ENCODE assay signal across 33 cellular contexts in genomic region chr15:70315431-70315830, GRCh38.
"Had no signal": no experiment of that assay in that cellular context is flagged by ENCODE, and none has a peak within 500 bp of the region (broad histone marks: within the 10 kb centered on the region; RNA-seq: fewer than 3 reads in every experiment).

No MANE protein-coding gene starts in this region.

- H3K9me3 Mint-ChIP-seq: activated B cell treated with CpG ODN at 0.5 μM for 24 hours; activated CD4-positive, alpha-beta memory T cell treated with anti-CD3 and anti-CD28 coated beads for 36 hours; activated CD4-positive, alpha-beta T cell treated with anti-CD3 and anti-CD28 coated beads, Interleukin-2, amount 10 ng/mL, durations not matched to agents 24 days and 14 days; activated CD8-positive, alpha-beta T cell treated with anti-CD3 and anti-CD28 coated beads for 36 hours; activated naive CD4-positive, alpha-beta T cell treated with anti-CD3 and anti-CD28 coated beads for 36 hours; activated naive CD4-positive, alpha-beta T cell treated with anti-CD3 and anti-CD28 coated beads, Interleukin-2, amount 50 U/mL, for 72 hours; activated naive CD8-positive, alpha-beta T cell treated with anti-CD3 and anti-CD28 coated beads for 36 hours; activated T-cell treated with anti-CD3 and anti-CD28 coated beads, Interleukin-2, amount 50 U/mL, for 4 hours; activated T-cell treated with anti-CD3 and anti-CD28 coated beads, Interleukin-2, amount 50 U/mL, for 72 hours; activated T-helper 1 cell treated with anti-CD3 and anti-CD28 coated beads, Interleukin-12 subunit alpha, Interleukin-12 subunit beta, Interleukin-2, Interleukin-4 antibody, amounts not matched to agents 30 ng/mL and 10 ng/mL and 1 ng/mL, durations not matched to agents 14 hours and 24 hours and 36 hours; activated T-helper 17 cell treated with anti-CD3 and anti-CD28 coated beads, Interleukin-2, amount 50 U/mL, for 72 hours; T-helper 1 cell treated with Interleukin-12 subunit alpha and Interleukin-12 subunit beta and Interleukin-4 antibody, amounts not matched to agents 30 μg/mL and 1 μg/mL, for 36 hours; T-helper 2 cell treated with Interferon-gamma antibody and Interleukin-4, amounts not matched to agents 5 μg/mL and 100 μg/mL, for 36 hours had no signal

- H3K36me3 ChIP-seq: ascending aorta, breast epithelium had no signal

- H3K4me3 Mint-ChIP-seq: activated B cell treated with CpG ODN at 0.5 μM for 24 hours; activated CD4-positive, alpha-beta memory T cell treated with anti-CD3 and anti-CD28 coated beads for 36 hours; activated CD4-positive, alpha-beta T cell treated with anti-CD3 and anti-CD28 coated beads, Interleukin-2, amount 10 ng/mL, durations not matched to agents 24 days and 14 days; activated CD8-positive, alpha-beta T cell treated with anti-CD3 and anti-CD28 coated beads for 36 hours; activated naive CD4-positive, alpha-beta T cell treated with anti-CD3 and anti-CD28 coated beads for 36 hours; activated naive CD8-positive, alpha-beta T cell treated with anti-CD3 and anti-CD28 coated beads for 36 hours; activated T-cell treated with anti-CD3 and anti-CD28 coated beads, Interleukin-2, amount 50 U/mL, for 4 hours; activated T-cell treated with anti-CD3 and anti-CD28 coated beads, Interleukin-2, amount 50 U/mL, for 72 hours; activated T-helper 1 cell treated with anti-CD3 and anti-CD28 coated beads, Interleukin-12 subunit alpha, Interleukin-12 subunit beta, Interleukin-2, Interleukin-4 antibody, amounts not matched to agents 30 ng/mL and 10 ng/mL and 1 ng/mL, durations not matched to agents 14 hours and 24 hours and 36 hours; activated T-helper 17 cell treated with anti-CD3 and anti-CD28 coated beads, Interleukin-2, amount 50 U/mL, for 72 hours; brain; T-helper 1 cell treated with Interleukin-12 subunit alpha and Interleukin-12 subunit beta and Interleukin-4 antibody, amounts not matched to agents 30 μg/mL and 1 μg/mL, for 36 hours; T-helper 2 cell treated with Interferon-gamma antibody and Interleukin-4, amounts not matched to agents 5 μg/mL and 100 μg/mL, for 36 hours had no signal

- H3K27me3 ChIP-seq: ascending aorta, breast epithelium had no signal

- H3K27me3 Mint-ChIP-seq: activated B cell treated with CpG ODN at 0.5 μM for 24 hours; activated CD4-positive, alpha-beta memory T cell treated with anti-CD3 and anti-CD28 coated beads for 36 hours; activated CD8-positive, alpha-beta T cell treated with anti-CD3 and anti-CD28 coated beads for 36 hours; activated T-helper 17 cell treated with anti-CD3 and anti-CD28 coated beads, Interleukin-2, amount 50 U/mL, for 72 hours had no signal

- H3K4me3 ChIP-seq: ascending aorta, breast epithelium had no signal

- H3K4me1 Mint-ChIP-seq: activated CD4-positive, alpha-beta T cell treated with anti-CD3 and anti-CD28 coated beads, Interleukin-2, amount 10 ng/mL, durations not matched to agents 24 days and 14 days; activated naive CD8-positive, alpha-beta T cell treated with anti-CD3 and anti-CD28 coated beads for 36 hours; activated T-helper 17 cell treated with anti-CD3 and anti-CD28 coated beads, Interleukin-2, amount 50 U/mL, for 72 hours had no signal

- H3K4me1 ChIP-seq: ascending aorta, breast epithelium had no signal

- H3K9me3 ChIP-seq: ascending aorta, breast epithelium had no signal

- H3K27ac ChIP-seq: ascending aorta, breast epithelium, VCaP had no signal

- H3K36me3 Mint-ChIP-seq: activated CD4-positive, alpha-beta memory T cell treated with anti-CD3 and anti-CD28 coated beads for 36 hours; activated naive CD4-positive, alpha-beta T cell treated with anti-CD3 and anti-CD28 coated beads, Interleukin-2, amount 50 U/mL, for 72 hours; activated naive CD8-positive, alpha-beta T cell treated with anti-CD3 and anti-CD28 coated beads for 36 hours; brain had no signal

- H3K27ac Mint-ChIP-seq: activated CD4-positive, alpha-beta memory T cell treated with anti-CD3 and anti-CD28 coated beads for 36 hours; activated CD4-positive, alpha-beta T cell treated with anti-CD3 and anti-CD28 coated beads, Interleukin-2, amount 10 ng/mL, durations not matched to agents 24 days and 14 days; activated CD8-positive, alpha-beta T cell treated with anti-CD3 and anti-CD28 coated beads for 36 hours; activated naive CD4-positive, alpha-beta T cell treated with anti-CD3 and anti-CD28 coated beads for 36 hours; activated naive CD4-positive, alpha-beta T cell treated with anti-CD3 and anti-CD28 coated beads, Interleukin-2, amount 50 U/mL, for 72 hours; activated naive CD8-positive, alpha-beta T cell treated with anti-CD3 and anti-CD28 coated beads for 36 hours; activated T-cell treated with anti-CD3 and anti-CD28 coated beads, Interleukin-2, amount 50 U/mL, for 72 hours; activated T-helper 1 cell treated with anti-CD3 and anti-CD28 coated beads, Interleukin-12 subunit alpha, Interleukin-12 subunit beta, Interleukin-2, Interleukin-4 antibody, amounts not matched to agents 30 ng/mL and 10 ng/mL and 1 ng/mL, durations not matched to agents 14 hours and 24 hours and 36 hours; activated T-helper 17 cell treated with anti-CD3 and anti-CD28 coated beads, Interleukin-2, amount 50 U/mL, for 72 hours; brain; T-helper 1 cell treated with Interleukin-12 subunit alpha and Interleukin-12 subunit beta and Interleukin-4 antibody, amounts not matched to agents 30 μg/mL and 1 μg/mL, for 36 hours; T-helper 2 cell treated with Interferon-gamma antibody and Interleukin-4, amounts not matched to agents 5 μg/mL and 100 μg/mL, for 36 hours had no signal

- DNase-seq: activated B cell treated with CpG ODN at 0.5 μM for 24 hours; activated CD4-positive, alpha-beta memory T cell treated with anti-CD3 and anti-CD28 coated beads for 36 hours; activated CD4-positive, alpha-beta T cell treated with anti-CD3 and anti-CD28 coated beads for 4 hours; activated CD4-positive, alpha-beta T cell treated with anti-CD3 and anti-CD28 coated beads, Interleukin-2, amount 10 ng/mL, durations not matched to agents 24 days and 14 days; activated CD4-positive, alpha-beta T cell treated with anti-CD3 and anti-CD28 coated beads, Interleukin-2, amount 50 U/mL, for 1 hour; activated CD4-positive, alpha-beta T cell treated with anti-CD3 and anti-CD28 coated beads, Interleukin-2, amount 50 U/mL, for 4 hours; activated CD4-positive, CD25-positive, alpha-beta regulatory T cell treated with anti-CD3 and anti-CD28 coated beads, Interleukin-2, amount 50 U/mL, for 72 hours; activated CD8-positive, alpha-beta memory T cell treated with anti-CD3 and anti-CD28 coated beads, Interleukin-2, amount 50 U/mL, for 4 hours; activated CD8-positive, alpha-beta T cell treated with anti-CD3 and anti-CD28 coated beads for 36 hours; activated effector memory CD4-positive, alpha-beta T cell treated with anti-CD3 and anti-CD28 coated beads, Interleukin-2, amount 50 U/mL, for 16 hours; activated gamma-delta T cell treated with Interleukin-2 at 50 U/mL for 16 hours; activated naive CD4-positive, alpha-beta T cell; activated naive CD4-positive, alpha-beta T cell treated with anti-CD3 and anti-CD28 coated beads for 36 hours; activated naive CD4-positive, alpha-beta T cell treated with anti-CD3 and anti-CD28 coated beads, Interleukin-2, amount 50 U/mL, for 16 hours; activated naive CD8-positive, alpha-beta T cell treated with anti-CD3 and anti-CD28 coated beads for 36 hours; activated T-cell treated with anti-CD3 and anti-CD28 coated beads for 4 hours; activated T-cell treated with anti-CD3 and anti-CD28 coated beads, Interleukin-2, amount 50 U/mL, for 1 hour; activated T-cell treated with anti-CD3 and anti-CD28 coated beads, Interleukin-2, amount 50 U/mL, for 4 hours; activated T-cell treated with anti-CD3 and anti-CD28 coated beads, Interleukin-2, amount 50 U/mL, for 72 hours; anterior cingulate cortex; central memory CD4-positive, alpha-beta T cell; T-helper 1 cell; T-helper 2 cell; T-helper 9 cell had no signal
